ENCODE assay signal across 21 cellular contexts in genomic region chr2:13522096-13522495, GRCh38.
"Had no signal": no experiment of that assay in that cellular context is flagged by ENCODE, and none has a peak within 500 bp of the region (broad histone marks: within the 10 kb centered on the region; RNA-seq: fewer than 3 reads in every experiment).

No MANE protein-coding gene starts in this region.

- H3K9ac ChIP-seq: neural progenitor cell had no signal

- H2AFZ ChIP-seq: neural progenitor cell had no signal

- H3K4me1 ChIP-seq: esophagus muscularis mucosa, gastroesophageal sphincter, lower lobe of right lung, neural progenitor cell, tibial nerve had no signal

- DNase-seq: effector memory CD4-positive, alpha-beta T cell; foreskin fibroblast; glutamatergic neuron; immature natural killer cell; left cardiac atrium; left ventricle myocardium inferior; lower lobe of right lung; nucleus accumbens; ovary; right cardiac atrium; stimulated activated CD4-positive, alpha-beta T cell treated with anti-CD3 and anti-CD28 coated beads, Interleukin-12 subunit alpha, Interleukin-12 subunit beta, amount 100 ng/mL, for 4 hours; stimulated activated CD4-positive, alpha-beta T cell treated with anti-CD3 and anti-CD28 coated beads, Interleukin-2, amount 100 ng/mL, for 48 hours; stimulated activated naive CD8-positive, alpha-beta T cell treated with anti-CD3 and anti-CD28 coated beads, Interleukin-15, Interleukin-2, amounts not matched to agents 100 U/mL and 50 U/mL, for 24 hours; testis had no signal

- H3K9me3 ChIP-seq: esophagus muscularis mucosa, gastroesophageal sphincter, left ventricle myocardium inferior, lower lobe of right lung, ovary, testis, tibial nerve had no signal

- FAIRE-seq: endometrium, small intestine had no signal

- H3K27ac ChIP-seq: esophagus muscularis mucosa, gastroesophageal sphincter, left ventricle myocardium inferior, lower lobe of right lung, neural progenitor cell, ovary, testis, tibial nerve had no signal

- H3K27me3 ChIP-seq: esophagus muscularis mucosa, gastroesophageal sphincter, neural progenitor cell, ovary, testis, tibial nerve had no signal

- H3K4me2 ChIP-seq: neural progenitor cell had no signal

- H3K4me3 ChIP-seq: esophagus muscularis mucosa, gastroesophageal sphincter, left ventricle myocardium inferior, lower lobe of right lung, neural progenitor cell, ovary, testis, tibial nerve had no signal

- H3K36me3 ChIP-seq: esophagus muscularis mucosa, gastroesophageal sphincter, left ventricle myocardium inferior, lower lobe of right lung, neural progenitor cell, ovary, tibial nerve had no signal

- ATAC-seq: gastroesophageal sphincter; left cardiac atrium; lower lobe of right lung; natural killer cell treated with Interleukin-12 subunit alpha and Interleukin-12 subunit beta and Interleukin-15 and Interleukin-18, amount 100 ng/mL, for 72 hours; right cardiac atrium; stimulated activated naive CD8-positive, alpha-beta T cell treated with anti-CD3 and anti-CD28 coated beads, Interleukin-15, Interleukin-2, amounts not matched to agents 100 U/mL and 50 U/mL, for 24 hours had no signal
